1 cellular context compared by ENCODE assay signal in the genomic region with DNA sequence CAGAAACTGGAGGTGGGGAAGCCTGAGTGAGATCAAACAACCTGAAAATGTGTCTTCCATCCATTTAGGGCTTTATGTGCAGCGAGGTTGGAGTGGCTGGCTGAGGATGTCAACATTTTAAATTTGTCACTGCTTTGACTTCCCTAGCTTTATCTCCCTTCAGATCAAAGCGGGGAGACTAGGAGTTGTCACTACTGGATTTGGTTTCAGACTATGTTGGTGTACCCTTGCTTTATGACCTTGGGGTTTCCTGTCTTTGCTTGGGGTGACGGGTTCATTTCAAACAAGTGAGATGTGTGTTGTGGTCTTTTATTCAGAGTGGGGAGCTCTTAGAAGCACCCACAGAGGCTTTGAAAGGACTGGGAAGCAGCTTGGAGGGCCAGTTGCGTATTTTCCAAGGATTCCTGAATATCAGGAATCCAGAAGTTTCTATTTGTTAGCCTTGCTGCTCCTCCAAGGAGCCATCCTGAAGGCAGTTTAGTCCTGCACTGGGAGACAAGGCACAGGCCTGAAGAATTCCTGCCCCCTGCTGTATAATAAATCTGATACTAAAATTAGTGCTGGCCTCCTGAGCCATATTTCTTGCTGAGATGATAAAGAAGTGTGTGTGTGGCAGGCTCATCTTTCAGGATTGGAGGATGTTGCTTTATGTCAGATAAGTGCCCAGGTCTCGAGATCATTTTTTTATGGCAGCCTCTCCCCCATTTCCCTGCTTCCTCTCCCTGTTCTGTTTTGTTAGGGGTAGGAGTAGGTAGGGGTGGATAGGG.
TF ChIP-seq lines count a peak whose summit lies in the region.

No MANE protein-coding gene starts in this region.

TF ChIP-seq in K562, 482 proteins besides CTCF, POLR2A, EP300 and RAD21 (continued from another document):
- no peak for TF ChIP-seq RBM34 (IDR thresholded peaks at IDR 0.05; ENCODE audit: borderline replicate concordance, insufficient read depth, low read length)
- no peak for TF ChIP-seq GTF2A2 (tag; IDR thresholded peaks at IDR 0.05)
- no peak for TF ChIP-seq SMAD1 (IDR thresholded peaks at IDR 0.05; ENCODE audit: low read depth, low read length, partially characterized antibody)
- peak; percentile 73 for TF ChIP-seq ESRRA (IDR thresholded peaks at IDR 0.05; ENCODE audit: borderline replicate concordance, low read depth)
- TF ChIP-seq GTF2F1 (IDR thresholded peaks at IDR 0.05; ENCODE audit: low read depth, low read length), result no peak
- TF ChIP-seq ZNF75A (CRISPR knock-in tag; IDR thresholded peaks at IDR 0.05), result no peak
- TF ChIP-seq KDM1A (IDR thresholded peaks at IDR 0.05), result peak; percentile 7 to 33; a peak in 1 of 4 replicates
- TF ChIP-seq LEF1 (IDR thresholded peaks at IDR 0.05), result no peak
- TF ChIP-seq TEAD4 (IDR thresholded peaks at IDR 0.05; ENCODE audit: low read length), result peak; percentile 5; the same call in 1 of the 2 replicates
- TF ChIP-seq TEAD4 (CRISPR knock-in tag; IDR thresholded peaks at IDR 0.05; ENCODE audit: borderline replicate concordance), result no peak
- TF ChIP-seq, protein P1, sequence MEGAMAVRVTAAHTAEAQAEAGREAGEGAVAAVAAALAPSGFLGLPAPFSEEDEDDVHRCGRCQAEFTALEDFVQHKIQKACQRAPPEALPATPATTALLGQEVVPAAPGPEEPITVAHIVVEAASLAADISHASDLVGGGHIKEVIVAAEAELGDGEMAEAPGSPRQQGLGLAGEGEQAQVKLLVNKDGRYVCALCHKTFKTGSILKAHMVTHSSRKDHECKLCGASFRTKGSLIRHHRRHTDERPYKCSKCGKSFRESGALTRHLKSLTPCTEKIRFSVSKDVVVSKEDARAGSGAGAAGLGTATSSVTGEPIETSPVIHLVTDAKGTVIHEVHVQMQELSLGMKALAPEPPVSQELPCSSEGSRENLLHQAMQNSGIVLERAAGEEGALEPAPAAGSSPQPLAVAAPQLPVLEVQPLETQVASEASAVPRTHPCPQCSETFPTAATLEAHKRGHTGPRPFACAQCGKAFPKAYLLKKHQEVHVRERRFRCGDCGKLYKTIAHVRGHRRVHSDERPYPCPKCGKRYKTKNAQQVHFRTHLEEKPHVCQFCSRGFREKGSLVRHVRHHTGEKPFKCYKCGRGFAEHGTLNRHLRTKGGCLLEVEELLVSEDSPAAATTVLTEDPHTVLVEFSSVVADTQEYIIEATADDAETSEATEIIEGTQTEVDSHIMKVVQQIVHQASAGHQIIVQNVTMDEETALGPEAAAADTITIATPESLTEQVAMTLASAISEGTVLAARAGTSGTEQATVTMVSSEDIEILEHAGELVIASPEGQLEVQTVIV (CRISPR knock-in tag; IDR thresholded peaks at IDR 0.05; ENCODE audit: borderline replicate concordance), result no peak
- TF ChIP-seq MECOM (CRISPR knock-in tag; IDR thresholded peaks at IDR 0.05), result peak; percentile 26; the same call in 1 of the 2 replicates
- no peak for TF ChIP-seq HDAC3 (IDR thresholded peaks at IDR 0.05; ENCODE audit: borderline replicate concordance, partially characterized antibody)
- TF ChIP-seq RBM22 (IDR thresholded peaks at IDR 0.05; ENCODE audit: low read depth, low read length, poor library complexity, severe bottlenecking), result no peak
- TF ChIP-seq ETV6 (IDR thresholded peaks at IDR 0.05; ENCODE audit: borderline replicate concordance in 1 of 2, low read depth in 2 of 2, low read length in 1 of 2), result no peak
- no peak for TF ChIP-seq ETV6 (CRISPR knock-in tag; IDR thresholded peaks at IDR 0.05; ENCODE audit: borderline replicate concordance)
- TF ChIP-seq, protein P2, sequence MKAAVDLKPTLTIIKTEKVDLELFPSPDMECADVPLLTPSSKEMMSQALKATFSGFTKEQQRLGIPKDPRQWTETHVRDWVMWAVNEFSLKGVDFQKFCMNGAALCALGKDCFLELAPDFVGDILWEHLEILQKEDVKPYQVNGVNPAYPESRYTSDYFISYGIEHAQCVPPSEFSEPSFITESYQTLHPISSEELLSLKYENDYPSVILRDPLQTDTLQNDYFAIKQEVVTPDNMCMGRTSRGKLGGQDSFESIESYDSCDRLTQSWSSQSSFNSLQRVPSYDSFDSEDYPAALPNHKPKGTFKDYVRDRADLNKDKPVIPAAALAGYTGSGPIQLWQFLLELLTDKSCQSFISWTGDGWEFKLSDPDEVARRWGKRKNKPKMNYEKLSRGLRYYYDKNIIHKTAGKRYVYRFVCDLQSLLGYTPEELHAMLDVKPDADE (conservative IDR thresholded peaks at IDR 0.05; ENCODE audit: control insufficient read depth, low read depth, low read length), result no peak
- no peak for TF ChIP-seq NR1H2 (CRISPR knock-in tag; IDR thresholded peaks at IDR 0.05)
- TF ChIP-seq ZKSCAN1 (IDR thresholded peaks at IDR 0.05; ENCODE audit: low read depth, low read length), result no peak
- TF ChIP-seq, protein P3, sequence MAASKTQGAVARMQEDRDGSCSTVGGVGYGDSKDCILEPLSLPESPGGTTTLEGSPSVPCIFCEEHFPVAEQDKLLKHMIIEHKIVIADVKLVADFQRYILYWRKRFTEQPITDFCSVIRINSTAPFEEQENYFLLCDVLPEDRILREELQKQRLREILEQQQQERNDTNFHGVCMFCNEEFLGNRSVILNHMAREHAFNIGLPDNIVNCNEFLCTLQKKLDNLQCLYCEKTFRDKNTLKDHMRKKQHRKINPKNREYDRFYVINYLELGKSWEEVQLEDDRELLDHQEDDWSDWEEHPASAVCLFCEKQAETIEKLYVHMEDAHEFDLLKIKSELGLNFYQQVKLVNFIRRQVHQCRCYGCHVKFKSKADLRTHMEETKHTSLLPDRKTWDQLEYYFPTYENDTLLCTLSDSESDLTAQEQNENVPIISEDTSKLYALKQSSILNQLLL (CRISPR knock-in tag; IDR thresholded peaks at IDR 0.05; ENCODE audit: borderline replicate concordance), result no peak
- TF ChIP-seq ZNF586 (CRISPR knock-in tag; conservative IDR thresholded peaks at IDR 0.05), result no peak
- TF ChIP-seq FUS (optimal IDR thresholded peaks at IDR 0.05; ENCODE audit: low read depth, low read length), result no peak
- TF ChIP-seq, protein P4, sequence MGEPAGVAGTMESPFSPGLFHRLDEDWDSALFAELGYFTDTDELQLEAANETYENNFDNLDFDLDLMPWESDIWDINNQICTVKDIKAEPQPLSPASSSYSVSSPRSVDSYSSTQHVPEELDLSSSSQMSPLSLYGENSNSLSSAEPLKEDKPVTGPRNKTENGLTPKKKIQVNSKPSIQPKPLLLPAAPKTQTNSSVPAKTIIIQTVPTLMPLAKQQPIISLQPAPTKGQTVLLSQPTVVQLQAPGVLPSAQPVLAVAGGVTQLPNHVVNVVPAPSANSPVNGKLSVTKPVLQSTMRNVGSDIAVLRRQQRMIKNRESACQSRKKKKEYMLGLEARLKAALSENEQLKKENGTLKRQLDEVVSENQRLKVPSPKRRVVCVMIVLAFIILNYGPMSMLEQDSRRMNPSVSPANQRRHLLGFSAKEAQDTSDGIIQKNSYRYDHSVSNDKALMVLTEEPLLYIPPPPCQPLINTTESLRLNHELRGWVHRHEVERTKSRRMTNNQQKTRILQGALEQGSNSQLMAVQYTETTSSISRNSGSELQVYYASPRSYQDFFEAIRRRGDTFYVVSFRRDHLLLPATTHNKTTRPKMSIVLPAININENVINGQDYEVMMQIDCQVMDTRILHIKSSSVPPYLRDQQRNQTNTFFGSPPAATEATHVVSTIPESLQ (CRISPR knock-in tag; IDR thresholded peaks at IDR 0.05), result no peak
- no peak for TF ChIP-seq ETV5 (CRISPR knock-in tag; IDR thresholded peaks at IDR 0.05; ENCODE audit: low read depth)
- TF ChIP-seq MAFF (IDR thresholded peaks at IDR 0.05; ENCODE audit: low read length), result no peak
- no peak for TF ChIP-seq BCL6 (CRISPR knock-in tag; IDR thresholded peaks at IDR 0.05)
- TF ChIP-seq MTF1 (CRISPR knock-in tag; IDR thresholded peaks at IDR 0.05; ENCODE audit: borderline replicate concordance), result no peak
- TF ChIP-seq, protein P5, sequence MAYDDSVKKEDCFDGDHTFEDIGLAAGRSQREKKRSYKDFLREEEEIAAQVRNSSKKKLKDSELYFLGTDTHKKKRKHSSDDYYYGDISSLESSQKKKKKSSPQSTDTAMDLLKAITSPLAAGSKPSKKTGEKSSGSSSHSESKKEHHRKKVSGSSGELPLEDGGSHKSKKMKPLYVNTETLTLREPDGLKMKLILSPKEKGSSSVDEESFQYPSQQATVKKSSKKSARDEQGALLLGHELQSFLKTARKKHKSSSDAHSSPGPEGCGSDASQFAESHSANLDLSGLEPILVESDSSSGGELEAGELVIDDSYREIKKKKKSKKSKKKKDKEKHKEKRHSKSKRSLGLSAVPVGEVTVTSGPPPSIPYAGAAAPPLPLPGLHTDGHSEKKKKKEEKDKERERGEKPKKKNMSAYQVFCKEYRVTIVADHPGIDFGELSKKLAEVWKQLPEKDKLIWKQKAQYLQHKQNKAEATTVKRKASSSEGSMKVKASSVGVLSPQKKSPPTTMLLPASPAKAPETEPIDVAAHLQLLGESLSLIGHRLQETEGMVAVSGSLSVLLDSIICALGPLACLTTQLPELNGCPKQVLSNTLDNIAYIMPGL (CRISPR knock-in tag; IDR thresholded peaks at IDR 0.05), result no peak
- TF ChIP-seq KLF1 (tag; IDR thresholded peaks at IDR 0.05), result no peak
- peak; percentile 50; the same call in 1 of the 2 replicates for TF ChIP-seq GATA2 (CRISPR knock-in tag; IDR thresholded peaks at IDR 0.05)
